ENCODE assay signal across 18 cellular contexts in the genomic region with DNA sequence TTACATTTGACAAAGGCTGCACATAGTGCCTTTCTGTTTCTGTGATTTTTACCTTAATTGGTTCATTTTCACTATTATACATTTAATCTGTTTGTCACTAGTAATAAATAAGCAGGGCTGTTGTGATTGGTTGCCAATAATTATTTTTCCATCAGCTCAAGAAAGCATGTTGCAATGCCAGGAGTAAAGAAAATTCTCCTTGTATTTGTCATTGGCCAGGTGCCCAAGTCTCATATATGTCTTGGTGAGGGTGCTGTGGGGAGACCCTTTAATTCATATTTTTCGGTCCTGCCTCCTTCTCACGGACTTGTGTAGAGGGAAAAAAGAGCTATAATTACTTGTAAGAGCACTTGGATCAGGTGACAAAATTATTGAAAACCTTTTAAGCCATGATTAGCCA.
A peak's percentile ranks its signal among the peaks of the same experiment; 100 is the strongest.
DNase-seq lines count a peak whose midpoint lies in the region; ATAC-seq and TF ChIP-seq lines count a peak whose summit lies in the region.
"Had no signal": no experiment of that assay in that cellular context is flagged by ENCODE, and none has a peak within 500 bp of the region (broad histone marks: within the 10 kb centered on the region; RNA-seq: fewer than 3 reads in every experiment).

No MANE protein-coding gene starts in this region.

- peak overlapping the region; percentile 59; the same call in 1 of the 2 replicates for H3K27ac Mint-ChIP-seq in GM23338
- no peak overlapping the region for H3K27ac Mint-ChIP-seq in neural progenitor cell
- H3K27ac Mint-ChIP-seq in activated CD4-positive, alpha-beta T cell treated with anti-CD3 and anti-CD28 coated beads for 36 hours, result no peak overlapping the region
- H3K27ac Mint-ChIP-seq: activated T-helper 2 cell treated with anti-CD3 and anti-CD28 coated beads, Interferon-gamma antibody, Interleukin-2, Interleukin-4, amounts not matched to agents 10 μg/mL and 5 μg/mL and 100 μg/mL, durations not matched to agents 14 hours and 24 hours and 36 hours; naive thymus-derived CD4-positive, alpha-beta T cell; stimulated activated effector memory CD8-positive, alpha-beta T cell treated with anti-CD3 and anti-CD28 coated beads, Interleukin-12 subunit alpha, Interleukin-12 subunit beta, amount 100 ng/mL, for 72 hours had no signal

- no peaks in the 10 kb centered on the region for H3K27me3 ChIP-seq in GM23338 (ENCODE audit: insufficient read depth)
- no peaks in the 10 kb centered on the region for H3K27me3 ChIP-seq in neural progenitor cell
- H3K27me3 ChIP-seq in Peyer's patch, result no peaks in the 10 kb centered on the region
- H3K27me3 ChIP-seq: adrenal gland, BE2C, tibial artery had no signal

- H3K36me3 Mint-ChIP-seq in GM23338 (ENCODE audit: low read depth) (peaks cover 17% of the 10 kb centered on the region), neural progenitor cell (peaks cover 5% of the 10 kb centered on the region)
- H3K36me3 Mint-ChIP-seq in activated CD4-positive, alpha-beta T cell treated with anti-CD3 and anti-CD28 coated beads for 36 hours (ENCODE audit: low read depth), result no peaks in the 10 kb centered on the region
- H3K36me3 Mint-ChIP-seq: naive thymus-derived CD4-positive, alpha-beta T cell; stimulated activated effector memory CD8-positive, alpha-beta T cell treated with anti-CD3 and anti-CD28 coated beads, Interleukin-12 subunit alpha, Interleukin-12 subunit beta, amount 100 ng/mL, for 72 hours had no signal

- intact Hi-C loops in activated CD4-positive, alpha-beta T cell treated with anti-CD3 and anti-CD28 coated beads for 36 hours (cut with DNase I, micrococcal nuclease), result no loop called here

- H3K9me2 ChIP-seq in GM23338 (ENCODE audit: insufficient read depth), result no peaks in the 10 kb centered on the region

- peaks cover 6% of the 10 kb centered on the region; the same call in 1 of the 2 replicates for H3K4me1 ChIP-seq in GM23338 (ENCODE audit: insufficient read depth)
- H3K4me1 ChIP-seq in neural progenitor cell, result peaks cover 33% of the 10 kb centered on the region
- H3K4me1 ChIP-seq in Peyer's patch, result no peaks in the 10 kb centered on the region
- H3K4me1 ChIP-seq: BE2C, prostate gland had no signal

- no peaks in the 10 kb centered on the region for H3K79me2 ChIP-seq in GM23338 (replicated peaks; ENCODE audit: insufficient read depth)
- H3K79me2 ChIP-seq in neural progenitor cell (ENCODE audit: low read depth), result no peaks in the 10 kb centered on the region

- H4K20me1 ChIP-seq in GM23338 (replicated peaks; ENCODE audit: insufficient read depth), result no peaks in the 10 kb centered on the region
- no peaks in the 10 kb centered on the region for H4K20me1 ChIP-seq in neural progenitor cell (ENCODE audit: low read depth)

- H3K4me1 Mint-ChIP-seq in GM23338 (peaks cover 21% of the 10 kb centered on the region), neural progenitor cell (peaks cover 26% of the 10 kb centered on the region)
- H3K4me1 Mint-ChIP-seq in activated CD4-positive, alpha-beta T cell treated with anti-CD3 and anti-CD28 coated beads for 36 hours, result no peaks in the 10 kb centered on the region
- H3K4me1 Mint-ChIP-seq: naive thymus-derived CD4-positive, alpha-beta T cell; stimulated activated effector memory CD8-positive, alpha-beta T cell treated with anti-CD3 and anti-CD28 coated beads, Interleukin-12 subunit alpha, Interleukin-12 subunit beta, amount 100 ng/mL, for 72 hours had no signal

- H3K36me3 ChIP-seq in GM23338 (ENCODE audit: insufficient read depth) (no peaks in the 10 kb centered on the region; the same call in 1 of the 2 replicates), neural progenitor cell (no peaks in the 10 kb centered on the region), Peyer's patch (no peaks in the 10 kb centered on the region)
- H3K36me3 ChIP-seq: adrenal gland, BE2C, prostate gland, tibial artery had no signal

- H3K27ac ChIP-seq in GM23338 (ENCODE audit: low read depth) (no peak overlapping the region), neural progenitor cell (peak overlapping the region; percentile 86), Peyer's patch (no peak overlapping the region)
- H3K27ac ChIP-seq: HL-60, prostate gland, tibial artery had no signal

- no peak for ATAC-seq in GM23338
- ATAC-seq in GM18870 (IDR thresholded peaks at IDR 0.05; ENCODE audit: unreplicated experiment), result no peak
- no peak for ATAC-seq in activated CD4-positive, alpha-beta T cell treated with anti-CD3 and anti-CD28 coated beads for 36 hours
- ATAC-seq: naive thymus-derived CD4-positive, alpha-beta T cell; stimulated activated effector memory CD8-positive, alpha-beta T cell treated with anti-CD3 and anti-CD28 coated beads, Interleukin-12 subunit alpha, Interleukin-12 subunit beta, amount 100 ng/mL, for 72 hours had no signal

- H3K9me3 Mint-ChIP-seq in GM23338 (peaks cover 27% of the 10 kb centered on the region), neural progenitor cell (peaks cover 29% of the 10 kb centered on the region)
- peaks cover 4% of the 10 kb centered on the region for H3K9me3 Mint-ChIP-seq in activated CD4-positive, alpha-beta T cell treated with anti-CD3 and anti-CD28 coated beads for 36 hours (ENCODE audit: low read depth)

- H3K27me3 Mint-ChIP-seq in GM23338 (ENCODE audit: insufficient read depth, low read depth, poor library complexity) (peaks cover 5% of the 10 kb centered on the region), neural progenitor cell (ENCODE audit: insufficient read depth, low read depth) (no peaks in the 10 kb centered on the region)
- peaks cover 2% of the 10 kb centered on the region for H3K27me3 Mint-ChIP-seq in activated CD4-positive, alpha-beta T cell treated with anti-CD3 and anti-CD28 coated beads for 36 hours

- H2AFZ ChIP-seq in GM23338, result no peak overlapping the region
- no peak overlapping the region for H2AFZ ChIP-seq in neural progenitor cell (replicated peaks)

- H3K4me3 ChIP-seq in GM23338 (no peak overlapping the region), choroid plexus epithelial cell (ENCODE audit: low read depth, low read length) (no peak overlapping the region), neural progenitor cell (no peak overlapping the region), Peyer's patch (no peak overlapping the region)
- H3K4me3 ChIP-seq: adrenal gland, prostate gland, tibial artery had no signal

- DNase-seq in GM23338 (ENCODE audit: low spot score) (no peak), NCI-H1436 (lab: John Stamatoyannopoulos, UW) (peak; percentile 8), choroid plexus epithelial cell (ENCODE audit: low read depth) (peak; percentile 45), neural progenitor cell (ENCODE audit: low spot score) (no peak), NCI-H187 treated with DMSO at 0.1 percent for 48 hours (lab: John Stamatoyannopoulos, UW) (no peak), Peyer's patch (no peak)
- no peak for DNase-seq in activated CD4-positive, alpha-beta T cell treated with anti-CD3 and anti-CD28 coated beads for 36 hours
- DNase-seq: BE2C; naive thymus-derived CD4-positive, alpha-beta T cell; NCI-H146; SIG-M5; tibial artery had no signal

- no peaks in the 10 kb centered on the region for H3F3A ChIP-seq in GM23338 (replicated peaks; ENCODE audit: low read depth)
- peaks cover 17% of the 10 kb centered on the region for H3F3A ChIP-seq in neural progenitor cell (ENCODE audit: low read depth)

- TF ChIP-seq POLR2A in Peyer's patch (IDR thresholded peaks at IDR 0.05), result no peak

- H3K4me2 ChIP-seq in GM23338, result 0 out of 2 replicates have a peak overlapping the region, but pooled peaks have one; percentile 12
- H3K4me2 ChIP-seq in neural progenitor cell, result peak overlapping the region; percentile 60

- H3K9ac ChIP-seq in neural progenitor cell, result no peak overlapping the region

- CTCF ChIA-PET in activated CD4-positive, alpha-beta T cell treated with anti-CD3 and anti-CD28 coated beads for 36 hours (lab: Charles Lee), result no interaction called here

- no peak overlapping the region for H3K4me3 Mint-ChIP-seq in GM23338
- H3K4me3 Mint-ChIP-seq in neural progenitor cell, result no peak overlapping the region
- no peak overlapping the region for H3K4me3 Mint-ChIP-seq in activated CD4-positive, alpha-beta T cell treated with anti-CD3 and anti-CD28 coated beads for 36 hours
- H3K4me3 Mint-ChIP-seq: naive thymus-derived CD4-positive, alpha-beta T cell; stimulated activated effector memory CD8-positive, alpha-beta T cell treated with anti-CD3 and anti-CD28 coated beads, Interleukin-12 subunit alpha, Interleukin-12 subunit beta, amount 100 ng/mL, for 72 hours had no signal

- no peaks in the 10 kb centered on the region for H3K9me3 ChIP-seq in neural progenitor cell (ENCODE audit: low read depth)
- no peaks in the 10 kb centered on the region for H3K9me3 ChIP-seq in Peyer's patch
- H3K9me3 ChIP-seq: adrenal gland, BE2C, prostate gland, tibial artery had no signal

- POLR2A ChIA-PET in activated CD4-positive, alpha-beta T cell treated with anti-CD3 and anti-CD28 coated beads for 36 hours (lab: Charles Lee), result no interaction called here

- TF ChIP-seq CTCF in GM23338 (conservative IDR thresholded peaks at IDR 0.05; ENCODE audit: low read depth in 2 of 2), result no peak
- no peak for TF ChIP-seq CTCF in choroid plexus epithelial cell (conservative IDR thresholded peaks at IDR 0.05; ENCODE audit: low read depth, low read length)
- TF ChIP-seq CTCF in neural progenitor cell (IDR thresholded peaks at IDR 0.05), result no peak
- TF ChIP-seq CTCF in Peyer's patch (IDR thresholded peaks at IDR 0.05), result no peak

TF ChIP-seq in GM23338, 12 proteins besides CTCF, POLR2A, EP300 and RAD21 (continues in another document):
- TF ChIP-seq CREB1 (CRISPR knock-in tag; IDR thresholded peaks at IDR 0.05; ENCODE audit: low read depth) (no peak), EZH2 (IDR thresholded peaks at IDR 0.05; ENCODE audit: low read depth, unreplicated experiment) (no peak), STAT1 (IDR thresholded peaks at IDR 0.05; ENCODE audit: unreplicated experiment) (no peak), JUNB (IDR thresholded peaks at IDR 0.05; ENCODE audit: unreplicated experiment) (no peak), ZNF114 (CRISPR knock-in tag; IDR thresholded peaks at IDR 0.05) (no peak)
- TF ChIP-seq, protein P1, sequence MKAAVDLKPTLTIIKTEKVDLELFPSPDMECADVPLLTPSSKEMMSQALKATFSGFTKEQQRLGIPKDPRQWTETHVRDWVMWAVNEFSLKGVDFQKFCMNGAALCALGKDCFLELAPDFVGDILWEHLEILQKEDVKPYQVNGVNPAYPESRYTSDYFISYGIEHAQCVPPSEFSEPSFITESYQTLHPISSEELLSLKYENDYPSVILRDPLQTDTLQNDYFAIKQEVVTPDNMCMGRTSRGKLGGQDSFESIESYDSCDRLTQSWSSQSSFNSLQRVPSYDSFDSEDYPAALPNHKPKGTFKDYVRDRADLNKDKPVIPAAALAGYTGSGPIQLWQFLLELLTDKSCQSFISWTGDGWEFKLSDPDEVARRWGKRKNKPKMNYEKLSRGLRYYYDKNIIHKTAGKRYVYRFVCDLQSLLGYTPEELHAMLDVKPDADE (IDR thresholded peaks at IDR 0.05), result no peak

Comparison
In these comparisons a context has a peak if more than half of its experiments do, and no peak if none do; other contexts are left out.
1. DNase-seq: peak in NCI-H1436 (single experiment) and choroid plexus epithelial cell (single experiment); none in GM23338 (single experiment), neural progenitor cell (single experiment), NCI-H187 treated with DMSO at 0.1 percent for 48 hours (single experiment), Peyer's patch (0 of 3) and activated CD4-positive, alpha-beta T cell treated with anti-CD3 and anti-CD28 coated beads for 36 hours (single experiment).